ENCODE assay signal across 8 cellular contexts in genomic region chr6:132511836-132512230, GRCh38. TPM values are rescaled to one million over a fixed set of nuclear protein-coding genes. Genes with fewer than 3 reads are reported as not detected.
DNase-seq lines count a peak whose midpoint lies in the region; ATAC-seq and TF ChIP-seq lines count a peak whose summit lies in the region.

No MANE protein-coding gene starts in this region.

- DNase-seq in CD4-positive, CD25-positive, alpha-beta regulatory T cell: no peak
- peak; percentile 14 for DNase-seq in choroid plexus epithelial cell (ENCODE audit: low read depth)
- no peak for DNase-seq in natural killer cell
- no peak for DNase-seq in kidney glomerular epithelial cell (lab: John Stamatoyannopoulos, UW)
- DNase-seq in NCI-H146 (lab: John Stamatoyannopoulos, UW): no peak
- DNase-seq in T1000 (lab: John Stamatoyannopoulos, UW): no peak
- DNase-seq in NCI-H2227 treated with DMSO at 0.1 percent for 48 hours (lab: John Stamatoyannopoulos, UW): no peak

- intact Hi-C loops in natural killer cell (cut with micrococcal nuclease): loop anchor here (5.0 kb wide), 1 partner anchor 300 kb away; the partner anchor contains the start of gene RPS12

- H3K4me1 ChIP-seq in CD4-positive, CD25-positive, alpha-beta regulatory T cell (ENCODE audit: control insufficient read depth, insufficient read depth, low read length, poor library complexity, severe bottlenecking): peaks cover 29% of the 10 kb centered on the region

- H3K36me3 Mint-ChIP-seq in CD4-positive, CD25-positive, alpha-beta regulatory T cell: peaks cover 12% of the 10 kb centered on the region
- H3K36me3 Mint-ChIP-seq in natural killer cell: no peaks in the 10 kb centered on the region

- ATAC-seq in CD4-positive, CD25-positive, alpha-beta regulatory T cell (ENCODE audit: low read depth in 2 of 2): no peak
- peak; percentile 16 for ATAC-seq in HG03378 (IDR thresholded peaks at IDR 0.05; ENCODE audit: unreplicated experiment)
- no peak for ATAC-seq in natural killer cell

- H3K27ac Mint-ChIP-seq in CD4-positive, CD25-positive, alpha-beta regulatory T cell: peak overlapping the region in 1 of 3 donors; percentile 70
- peak overlapping the region; percentile 69 to 86 for H3K27ac Mint-ChIP-seq in natural killer cell

- peaks cover 20% of the 10 kb centered on the region for H3K27me3 Mint-ChIP-seq in CD4-positive, CD25-positive, alpha-beta regulatory T cell
- peaks cover 8% of the 10 kb centered on the region in 2 donors for H3K27me3 Mint-ChIP-seq in natural killer cell (ENCODE audit: low read depth in 2 of 2)

- H3K4me1 Mint-ChIP-seq in CD4-positive, CD25-positive, alpha-beta regulatory T cell: peaks cover 26 to 58% (median 36%) of the 10 kb centered on the region in 4 donors
- peaks cover 49 to 57% of the 10 kb centered on the region in 2 donors for H3K4me1 Mint-ChIP-seq in natural killer cell

- peaks cover 4% of the 10 kb centered on the region for H3K36me3 ChIP-seq in CD4-positive, CD25-positive, alpha-beta regulatory T cell (ENCODE audit: control insufficient read depth, insufficient read depth, low read length)

- H3K9me3 Mint-ChIP-seq in CD4-positive, CD25-positive, alpha-beta regulatory T cell: no peaks in the 10 kb centered on the region
- H3K9me3 Mint-ChIP-seq in natural killer cell: no peaks in the 10 kb centered on the region

- peak overlapping the region; percentile 91 to 97 (median 94) for H3K4me3 Mint-ChIP-seq in CD4-positive, CD25-positive, alpha-beta regulatory T cell
- H3K4me3 Mint-ChIP-seq in natural killer cell: peak overlapping the region; percentile 99

- peak overlapping the region; percentile 93 for H3K4me3 ChIP-seq in CD4-positive, CD25-positive, alpha-beta regulatory T cell (ENCODE audit: low read depth, low read length)
- peak overlapping the region; percentile 93 for H3K4me3 ChIP-seq in choroid plexus epithelial cell (ENCODE audit: low read depth, low read length)

- no peaks in the 10 kb centered on the region for H3K9me3 ChIP-seq in CD4-positive, CD25-positive, alpha-beta regulatory T cell (ENCODE audit: control insufficient read depth in 2 of 2, low read length in 2 of 2)

- H3K27ac ChIP-seq in CD4-positive, CD25-positive, alpha-beta regulatory T cell (ENCODE audit: insufficient read depth, low read length, poor library complexity, severe bottlenecking): no peak overlapping the region

- TF ChIP-seq CTCF in choroid plexus epithelial cell (conservative IDR thresholded peaks at IDR 0.05; ENCODE audit: low read depth, low read length): no peak
- no peak for TF ChIP-seq CTCF in natural killer cell (IDR thresholded peaks at IDR 0.05)

- H3K27me3 ChIP-seq in CD4-positive, CD25-positive, alpha-beta regulatory T cell (ENCODE audit: control insufficient read depth, insufficient read depth, low read length): no peaks in the 10 kb centered on the region

RNA-seq across cellular contexts. Expression of gene STX7, which starts 1.1 kb away (rescaled TPM):
- total RNA-seq in CD4-positive, CD25-positive, alpha-beta regulatory T cell: 20.2 TPM
- polyA plus RNA-seq in CD4-positive, CD25-positive, alpha-beta regulatory T cell: 10 to 100 TPM; 14.8 to 19.8 (median 18.9) TPM
- total RNA-seq in natural killer cell: 10 to 100 TPM; 37.3 to 49.9 (median 39.5) TPM

RNA-seq across cellular contexts. Expression of gene TAAR9, which starts 26.2 kb away (rescaled TPM):
- total RNA-seq in CD4-positive, CD25-positive, alpha-beta regulatory T cell: not detected
- polyA plus RNA-seq in CD4-positive, CD25-positive, alpha-beta regulatory T cell: not detected
- total RNA-seq in natural killer cell: not detected

RNA-seq across cellular contexts. Expression of gene TAAR8, which starts 40.6 kb away (rescaled TPM):
- not detected for total RNA-seq in CD4-positive, CD25-positive, alpha-beta regulatory T cell
- polyA plus RNA-seq in CD4-positive, CD25-positive, alpha-beta regulatory T cell: not detected
- not detected for total RNA-seq in natural killer cell

RNA-seq across cellular contexts. Expression of gene TAAR6, which starts 58.3 kb away (rescaled TPM):
- not detected for total RNA-seq in CD4-positive, CD25-positive, alpha-beta regulatory T cell
- not detected for polyA plus RNA-seq in CD4-positive, CD25-positive, alpha-beta regulatory T cell
- not detected for total RNA-seq in natural killer cell
